Comparison of ENCODE assay signal across 12 cellular contexts in the genomic region with DNA sequence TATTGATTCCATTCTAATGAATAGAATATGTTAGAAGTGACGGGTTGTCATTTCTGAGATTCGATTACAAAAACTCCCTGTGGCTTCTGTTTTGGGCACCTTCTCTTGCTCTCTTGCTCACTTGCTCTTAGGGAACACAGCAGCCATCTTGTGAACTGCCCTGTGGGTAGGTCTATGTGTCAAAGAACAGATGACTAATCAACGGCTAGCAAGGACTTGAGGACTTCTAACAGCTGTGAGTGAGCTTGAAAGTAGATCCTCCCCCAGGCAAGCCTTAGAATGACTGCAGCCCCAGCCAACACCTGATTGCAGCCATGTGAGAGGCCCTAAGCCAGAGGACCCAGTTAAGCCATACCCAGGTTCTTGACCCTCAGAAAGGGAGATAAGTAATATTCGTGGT. TPM values are rescaled to one million over a fixed set of nuclear protein-coding genes. Genes with fewer than 3 reads are reported as not detected.
DNase-seq lines count a peak whose midpoint lies in the region; ATAC-seq, FAIRE-seq and TF ChIP-seq lines count a peak whose summit lies in the region.
"Had no signal": no experiment of that assay in that cellular context is flagged by ENCODE, and none has a peak within 500 bp of the region (broad histone marks: within the 10 kb centered on the region; RNA-seq: fewer than 3 reads in every experiment).

No MANE protein-coding gene starts in this region.

- peaks cover 2% of the 10 kb centered on the region; the same call in 1 of the 2 replicates for H3F3A ChIP-seq in GM23248 (ENCODE audit: insufficient read depth)

- H3K36me3 ChIP-seq in GM23248 (ENCODE audit: low read depth): no peaks in the 10 kb centered on the region
- no peaks in the 10 kb centered on the region for H3K36me3 ChIP-seq in keratinocyte (ENCODE audit: control insufficient read depth in 2 of 2, extremely low read depth in 1 of 2, insufficient read depth in 2 of 2, low read length in 2 of 2)
- no peaks in the 10 kb centered on the region for H3K36me3 ChIP-seq in uterus
- H3K36me3 ChIP-seq: adrenal gland had no signal

- H3K9ac ChIP-seq in GM23248 (no peak overlapping the region), keratinocyte (ENCODE audit: control insufficient read depth, extremely low read depth, insufficient read depth, low read length) (no peak overlapping the region)

- TF ChIP-seq POLR2A in uterus (IDR thresholded peaks at IDR 0.05): no peak

- intact Hi-C loops in CD4-positive, alpha-beta T cell (cut with DNase I, micrococcal nuclease): no loop called here
- intact Hi-C loops in activated CD8-positive, alpha-beta T cell treated with anti-CD3 and anti-CD28 coated beads for 36 hours (cut with micrococcal nuclease): loop anchor here (10.0 kb wide), 1 partner anchor 235 kb away; no protein-coding TSS in a partner anchor
- intact Hi-C loops in uterus (cut with DNase I; ENCODE audit: low total_unique reads): no loop called here

- H3K9me1 ChIP-seq in keratinocyte (ENCODE audit: control insufficient read depth, extremely low read depth, insufficient read depth, low read length): no peaks in the 10 kb centered on the region

- H3K9me3 Mint-ChIP-seq in CD4-positive, alpha-beta T cell: peaks cover under 1% of the 10 kb centered on the region
- no peaks in the 10 kb centered on the region for H3K9me3 Mint-ChIP-seq in activated CD8-positive, alpha-beta T cell treated with anti-CD3 and anti-CD28 coated beads for 36 hours

- ATAC-seq in CD4-positive, alpha-beta T cell (ENCODE audit: poor library complexity): no peak
- ATAC-seq in activated CD8-positive, alpha-beta T cell treated with anti-CD3 and anti-CD28 coated beads for 36 hours: peak; percentile 21
- no peak for ATAC-seq in GM21825 (IDR thresholded peaks at IDR 0.05; ENCODE audit: unreplicated experiment)
- ATAC-seq in GM18861 (IDR thresholded peaks at IDR 0.05; ENCODE audit: unreplicated experiment): no peak
- ATAC-seq: left cardiac atrium had no signal

- H3K4me1 ChIP-seq in GM23248 (ENCODE audit: insufficient read depth) (peaks cover 6% of the 10 kb centered on the region), keratinocyte (ENCODE audit: control insufficient read depth, extremely low read depth, insufficient read depth, low read length) (peaks cover 38% of the 10 kb centered on the region), uterus (peaks cover 0 to 7% of the 10 kb centered on the region in 2 donors)

- CTCF ChIA-PET in CD4-positive, alpha-beta T cell (lab: Charles Lee): interaction anchor here (1.8 kb wide), 1 partner anchor 51 kb away, joined by 5 read pairs; no protein-coding TSS in a partner anchor
- CTCF ChIA-PET in activated CD8-positive, alpha-beta T cell treated with anti-CD3 and anti-CD28 coated beads for 36 hours (lab: Charles Lee): interaction anchor here (1.0 to 1.6 kb wide), 2 partner anchors 43 to 165 kb away, joined by 3 read pairs; no protein-coding TSS in a partner anchor

- no peak overlapping the region for H3K4me3 ChIP-seq in GM23248
- H3K4me3 ChIP-seq in keratinocyte (ENCODE audit: control insufficient read depth in 2 of 3, extremely low read depth in 1 of 3, insufficient read depth in 2 of 3, low read depth in 1 of 3, low read length in 3 of 3): no peak overlapping the region
- H3K4me3 ChIP-seq in uterus: no peak overlapping the region
- H3K4me3 ChIP-seq: adrenal gland, esophagus muscularis mucosa had no signal

- POLR2A ChIA-PET in CD4-positive, alpha-beta T cell (lab: Charles Lee): no interaction called here
- POLR2A ChIA-PET in activated CD8-positive, alpha-beta T cell treated with anti-CD3 and anti-CD28 coated beads for 36 hours (lab: Charles Lee): no interaction called here

- H3K27ac ChIP-seq in CD4-positive, alpha-beta T cell (ENCODE audit: low read depth, low read length): no peak overlapping the region
- H3K27ac ChIP-seq in GM23248: no peak overlapping the region
- no peak overlapping the region for H3K27ac ChIP-seq in keratinocyte (ENCODE audit: control insufficient read depth, insufficient read depth, low read length)
- H3K27ac ChIP-seq in uterus: no peak overlapping the region
- H3K27ac ChIP-seq: adrenal gland, esophagus muscularis mucosa had no signal

- in situ Hi-C loops in GM23248 (cut with MboI): no loop called here

- peak; percentile 95 for FAIRE-seq in keratinocyte (lab: Jason Lieb, UNC)

- H3K36me3 Mint-ChIP-seq in CD4-positive, alpha-beta T cell (ENCODE audit: low read depth): peaks cover 19% of the 10 kb centered on the region
- peaks cover 11% of the 10 kb centered on the region for H3K36me3 Mint-ChIP-seq in activated CD8-positive, alpha-beta T cell treated with anti-CD3 and anti-CD28 coated beads for 36 hours (ENCODE audit: low read depth)

- no peaks in the 10 kb centered on the region for H3K9me3 ChIP-seq in CD4-positive, alpha-beta T cell (ENCODE audit: control insufficient read depth, low read length)
- H3K9me3 ChIP-seq in GM23248 (ENCODE audit: low read depth) (no peaks in the 10 kb centered on the region), keratinocyte (ENCODE audit: control insufficient read depth, low read depth, low read length) (no peaks in the 10 kb centered on the region), uterus (no peaks in the 10 kb centered on the region)
- H3K9me3 ChIP-seq: adrenal gland, esophagus muscularis mucosa had no signal

- H3K79me2 ChIP-seq in GM23248 (ENCODE audit: insufficient read depth): peaks cover 14% of the 10 kb centered on the region; the same call in 1 of the 2 replicates
- H3K79me2 ChIP-seq in keratinocyte (ENCODE audit: control insufficient read depth, insufficient read depth, low read length): peaks cover 8% of the 10 kb centered on the region

- H3K27me3 Mint-ChIP-seq in CD4-positive, alpha-beta T cell: no peaks in the 10 kb centered on the region
- H3K27me3 Mint-ChIP-seq in activated CD8-positive, alpha-beta T cell treated with anti-CD3 and anti-CD28 coated beads for 36 hours: no peaks in the 10 kb centered on the region

- dilution Hi-C loops in keratinocyte (cut with MboI; ENCODE audit: extremely low pct_ligation_motif_present, low sequenced_read_pairs): no loop called here

- peaks cover 61% of the 10 kb centered on the region for H3K4me1 Mint-ChIP-seq in CD4-positive, alpha-beta T cell (ENCODE audit: low read depth)
- peaks cover 51% of the 10 kb centered on the region for H3K4me1 Mint-ChIP-seq in activated CD8-positive, alpha-beta T cell treated with anti-CD3 and anti-CD28 coated beads for 36 hours (ENCODE audit: low read depth)

- no peaks in the 10 kb centered on the region for H3K9me2 ChIP-seq in GM23248 (ENCODE audit: insufficient read depth)

- H3K4me2 ChIP-seq in GM23248 (ENCODE audit: unreplicated experiment): no peak overlapping the region
- no peak overlapping the region for H3K4me2 ChIP-seq in keratinocyte (ENCODE audit: control insufficient read depth, extremely low read depth, insufficient read depth, low read depth, low read length)

- peak in 1 of 10 experiments; percentile 14 for DNase-seq in CD4-positive, alpha-beta T cell
- DNase-seq in GM23248 (peak; percentile 38), keratinocyte (ENCODE audit: low read depth, low spot score) (peak; percentile 89), germinal center (ENCODE audit: low spot score) (no peak), uterus (no peak)
- peak; percentile 61 for DNase-seq in activated CD8-positive, alpha-beta T cell treated with anti-CD3 and anti-CD28 coated beads for 36 hours
- DNase-seq: left cardiac atrium, NCI-H345 had no signal

- WGBS in GM23248 (ENCODE audit: low coverage in 1 of 2, low lambda C conversion rate in 2 of 2, missing lambda C conversion rate in 2 of 2), 2 experiments: 49 to 65% methylated on average over 4 of the region's 4 CpGs

- H3K27me3 ChIP-seq in CD4-positive, alpha-beta T cell (ENCODE audit: control insufficient read depth, insufficient read depth, low read length): no peaks in the 10 kb centered on the region
- H3K27me3 ChIP-seq in GM23248 (replicated peaks; ENCODE audit: insufficient read depth) (no peaks in the 10 kb centered on the region), keratinocyte (ENCODE audit: control insufficient read depth, extremely low read depth, insufficient read depth, low read length) (no peaks in the 10 kb centered on the region), uterus (no peaks in the 10 kb centered on the region)
- H3K27me3 ChIP-seq: adrenal gland, esophagus muscularis mucosa had no signal

- no peak overlapping the region for H3K4me3 Mint-ChIP-seq in CD4-positive, alpha-beta T cell
- H3K4me3 Mint-ChIP-seq in activated CD8-positive, alpha-beta T cell treated with anti-CD3 and anti-CD28 coated beads for 36 hours: no peak overlapping the region

- no peaks in the 10 kb centered on the region for H4K20me1 ChIP-seq in GM23248 (ENCODE audit: insufficient read depth)
- H4K20me1 ChIP-seq in keratinocyte (ENCODE audit: control insufficient read depth, extremely low read depth, insufficient read depth, low read length): no peaks in the 10 kb centered on the region

- peak overlapping the region; percentile 68 for H3K27ac Mint-ChIP-seq in CD4-positive, alpha-beta T cell
- H3K27ac Mint-ChIP-seq in activated CD8-positive, alpha-beta T cell treated with anti-CD3 and anti-CD28 coated beads for 36 hours: peak overlapping the region; percentile 66

- no peak for TF ChIP-seq CTCF in CD4-positive, alpha-beta T cell (IDR thresholded peaks at IDR 0.05)
- TF ChIP-seq CTCF in activated CD8-positive, alpha-beta T cell treated with anti-CD3 and anti-CD28 coated beads for 36 hours (IDR thresholded peaks at IDR 0.05): no peak
- TF ChIP-seq CTCF in keratinocyte (optimal IDR thresholded peaks at IDR 0.05 in 1 of 3, IDR thresholded peaks at IDR 0.05 in 1 of 3, conservative IDR thresholded peaks at IDR 0.05 in 1 of 3; ENCODE audit: extremely low read depth in 1 of 3, insufficient read depth in 2 of 3, low read length in 3 of 3): no peak
- TF ChIP-seq CTCF in uterus (IDR thresholded peaks at IDR 0.05): no peak

- H2AFZ ChIP-seq in GM23248: no peak overlapping the region
- peak overlapping the region; percentile 27 for H2AFZ ChIP-seq in keratinocyte (ENCODE audit: control insufficient read depth, low read length)

RNA-seq across cellular contexts. Expression of gene AZIN2, which starts 49.3 kb away (rescaled TPM):
- total RNA-seq in CD4-positive, alpha-beta T cell: 1 to 10 TPM; 4.6 to 4.9 TPM
- total RNA-seq in GM23248 (2014; rRNA removed; shearing (Covaris generic)): 1.5 and 4.4 TPM in 2 replicates
- polyA plus RNA-seq in GM23248 (2016; fragmentation: Nextera tagmentation; extraction: Ambion mirVana) (2.8 and 4.4 TPM in 2 replicates), keratinocyte (5.9 to 9.1 TPM (median 6.7 TPM) in 3 replicates)
- total RNA-seq in activated CD8-positive, alpha-beta T cell treated with anti-CD3 and anti-CD28 coated beads for 36 hours: 1 to 10 TPM; 2.5 TPM
- 1.1 TPM for polyA plus RNA-seq in keratinocyte (2011; ENCODE audit: low read depth)
- polyA plus RNA-seq in keratinocyte (2011; cell fraction: cytosol; rRNA removed): 4.0 and 7.1 TPM in 2 replicates
- 15.5 and 24.5 TPM in 2 replicates for polyA plus RNA-seq in keratinocyte (2011; cell fraction: nucleus; rRNA removed)
- polyA plus RNA-seq in keratinocyte (2012; ENCODE audit: low replicate concordance): 2.9 and 5.1 TPM in 2 replicates
- 3.2 to 8.6 TPM (median 8.3 TPM) in 3 replicates for polyA minus RNA-seq in keratinocyte
- 10.0 TPM for polyA minus RNA-seq in keratinocyte (2011; cell fraction: cytosol; rRNA and poly(A)+ RNA removed)
- 8.8 and 15.8 TPM in 2 replicates for polyA minus RNA-seq in keratinocyte (2011; cell fraction: nucleus; rRNA and poly(A)+ RNA removed)
- total RNA-seq in uterus: 10 to 100 TPM in 2 of 4 donors, 1 to 10 TPM in 2; 1.2 to 16.1 (median 6.9) TPM

RNA-seq across cellular contexts. Expression of gene TRIM62, which starts 51.5 kb away (rescaled TPM):
- 10 to 100 TPM; 18.9 to 23.0 TPM for total RNA-seq in CD4-positive, alpha-beta T cell
- 2.0 and 2.6 TPM in 2 replicates for total RNA-seq in GM23248 (2014; rRNA removed; shearing (Covaris generic))
- polyA plus RNA-seq in GM23248 (2016; fragmentation: Nextera tagmentation; extraction: Ambion mirVana) (1.5 and 2.0 TPM in 2 replicates), keratinocyte (2.0 to 4.7 TPM (median 2.2 TPM) in 3 replicates)
- total RNA-seq in activated CD8-positive, alpha-beta T cell treated with anti-CD3 and anti-CD28 coated beads for 36 hours: 1 to 10 TPM; 3.8 to 5.2 TPM
- polyA plus RNA-seq in keratinocyte (2011; ENCODE audit: low read depth): 2.0 TPM
- polyA plus RNA-seq in keratinocyte (2011; cell fraction: cytosol; rRNA removed): 4.6 and 5.5 TPM in 2 replicates
- polyA plus RNA-seq in keratinocyte (2011; cell fraction: nucleus; rRNA removed): 10.2 and 13.8 TPM in 2 replicates
- polyA plus RNA-seq in keratinocyte (2012; ENCODE audit: low replicate concordance): 6.9 TPM in 2 replicates
- polyA minus RNA-seq in keratinocyte: 2.8 to 17.1 TPM (median 5.5 TPM) in 3 replicates
- polyA minus RNA-seq in keratinocyte (2011; cell fraction: cytosol; rRNA and poly(A)+ RNA removed): 8.6 TPM
- 6.9 and 7.8 TPM in 2 replicates for polyA minus RNA-seq in keratinocyte (2011; cell fraction: nucleus; rRNA and poly(A)+ RNA removed)
- total RNA-seq in uterus: 1 to 10 TPM in 2 of 4 donors, under 1 TPM in 2; 0.26 to 9.4 (median 1.4) TPM

Comparison
In these comparisons a context has a peak if more than half of its experiments do, and no peak if none do; other contexts are left out.
1. DNase-seq: peak in GM23248 (single experiment), activated CD8-positive, alpha-beta T cell treated with anti-CD3 and anti-CD28 coated beads for 36 hours (single experiment) and keratinocyte (single experiment); none in germinal center (single experiment) and uterus (0 of 2).